21 cellular contexts compared by ENCODE assay signal in genomic region chr6:108763931-108764579, GRCh38.
DNase-seq lines count a peak whose midpoint lies in the region; ATAC-seq and TF ChIP-seq lines count a peak whose summit lies in the region.
"Had no signal": no experiment of that assay in that cellular context is flagged by ENCODE, and none has a peak within 500 bp of the region (broad histone marks: within the 10 kb centered on the region; RNA-seq: fewer than 3 reads in every experiment).

No MANE protein-coding gene starts in this region.

- TF ChIP-seq CTCF in mucosa of descending colon (IDR thresholded peaks at IDR 0.05): no peak
- TF ChIP-seq CTCF in vagina (IDR thresholded peaks at IDR 0.05): no peak

- H3K27me3 Mint-ChIP-seq in activated CD8-positive, alpha-beta memory T cell treated with anti-CD3 and anti-CD28 coated beads, Interleukin-2, amount 10 ng/mL, durations not matched to agents 7 days and 5 days: peaks cover 7% of the 10 kb centered on the region
- H3K27me3 Mint-ChIP-seq: CD4-positive, alpha-beta T cell had no signal

- TF ChIP-seq POLR2A in vagina (IDR thresholded peaks at IDR 0.05): no peak
- TF ChIP-seq POLR2A in erythroblast (IDR thresholded peaks at IDR 0.05; ENCODE audit: low read length): no peak

- H3K36me3 Mint-ChIP-seq in activated CD8-positive, alpha-beta memory T cell treated with anti-CD3 and anti-CD28 coated beads, Interleukin-2, amount 10 ng/mL, durations not matched to agents 7 days and 5 days: peaks cover 1% of the 10 kb centered on the region

- no peaks in the 10 kb centered on the region for H3K9me3 ChIP-seq in mucosa of descending colon
- no peaks in the 10 kb centered on the region for H3K9me3 ChIP-seq in vagina
- H3K9me3 ChIP-seq: SJCRH30 had no signal

- H3K4me1 Mint-ChIP-seq in activated CD8-positive, alpha-beta memory T cell treated with anti-CD3 and anti-CD28 coated beads, Interleukin-2, amount 10 ng/mL, durations not matched to agents 7 days and 5 days: peaks cover 20% of the 10 kb centered on the region

- H3K36me3 ChIP-seq in mucosa of descending colon (ENCODE audit: low read depth): no peaks in the 10 kb centered on the region
- no peaks in the 10 kb centered on the region for H3K36me3 ChIP-seq in vagina
- H3K36me3 ChIP-seq: SJCRH30 had no signal

- H3K27me3 ChIP-seq in vagina: no peaks in the 10 kb centered on the region
- H3K27me3 ChIP-seq: SJCRH30 had no signal

- H3K4me3 ChIP-seq in mucosa of descending colon (no peak overlapping the region), vagina (no peak overlapping the region)
- H3K4me3 ChIP-seq: GM23248, PC-9, SJCRH30 had no signal

- intact Hi-C loops in mucosa of descending colon (cut with DNase I, micrococcal nuclease): no loop called here
- intact Hi-C loops in vagina (cut with DNase I): no loop called here

- H3K27ac ChIP-seq in vagina: no peak overlapping the region
- H3K27ac ChIP-seq: GM23248, PC-9, SJCRH30 had no signal

- H3K4me3 Mint-ChIP-seq in activated CD8-positive, alpha-beta memory T cell treated with anti-CD3 and anti-CD28 coated beads, Interleukin-2, amount 10 ng/mL, durations not matched to agents 7 days and 5 days: no peak overlapping the region
- H3K4me3 Mint-ChIP-seq: CD4-positive, alpha-beta T cell had no signal

- H3K4me1 ChIP-seq in mucosa of descending colon (ENCODE audit: low read depth) (no peaks in the 10 kb centered on the region), vagina (no peaks in the 10 kb centered on the region)

- ATAC-seq in activated CD8-positive, alpha-beta memory T cell treated with anti-CD3 and anti-CD28 coated beads, Interleukin-2, amount 10 ng/mL, durations not matched to agents 7 days and 5 days: no peak
- peak; percentile 57 for ATAC-seq in mucosa of descending colon

- H3K9me3 Mint-ChIP-seq in activated CD8-positive, alpha-beta memory T cell treated with anti-CD3 and anti-CD28 coated beads, Interleukin-2, amount 10 ng/mL, durations not matched to agents 7 days and 5 days (ENCODE audit: low read depth): no peaks in the 10 kb centered on the region
- H3K9me3 Mint-ChIP-seq: CD4-positive, alpha-beta T cell had no signal

- no peak overlapping the region for H3K27ac Mint-ChIP-seq in activated CD8-positive, alpha-beta memory T cell treated with anti-CD3 and anti-CD28 coated beads, Interleukin-2, amount 10 ng/mL, durations not matched to agents 7 days and 5 days
- H3K27ac Mint-ChIP-seq: CD4-positive, alpha-beta T cell had no signal

- CTCF ChIA-PET in activated CD8-positive, alpha-beta memory T cell treated with anti-CD3 and anti-CD28 coated beads, Interleukin-2, amount 10 ng/mL, durations not matched to agents 7 days and 5 days (lab: Charles Lee): interaction anchor here (0.9 to 2.3 kb wide), 2 partner anchors 16 to 49 kb away, joined by 3 to 5 read pairs; no protein-coding TSS in a partner anchor

- peak; percentile 8 for DNase-seq in activated CD8-positive, alpha-beta memory T cell treated with anti-CD3 and anti-CD28 coated beads, Interleukin-2, amount 50 U/mL, for 48 hours
- no peak for DNase-seq in activated CD8-positive, alpha-beta memory T cell treated with anti-CD3 and anti-CD28 coated beads, Interleukin-2, amount 10 ng/mL, durations not matched to agents 7 days and 5 days
- peak; percentile 17 for DNase-seq in islet precursor cell
- no peak for DNase-seq in mucosa of descending colon
- peak; percentile 9 to 54 for DNase-seq in vagina (ENCODE audit: extremely low spot score in 2 of 2)
- DNase-seq in NCI-H526 (lab: John Stamatoyannopoulos, UW): no peak
- no peak for DNase-seq in erythroblast (lab: John Stamatoyannopoulos, UW)
- no peak for DNase-seq in NCI-H1092 (lab: John Stamatoyannopoulos, UW)
- DNase-seq: 8988T; ACHN; CD4-positive, alpha-beta T cell; GM23248; H7; Karpas-422; NCI-H1105; NCI-H146; NCI-H2029; NCI-H446 treated with DMSO at 0.1 percent for 48 hours; NCI-H526 treated with DMSO at 0.1 percent for 48 hours; PC-9; SJCRH30 had no signal

Comparison
In these comparisons a context has a peak if more than half of its experiments do, and no peak if none do; other contexts are left out.
1. DNase-seq: peak in activated CD8-positive, alpha-beta memory T cell treated with anti-CD3 and anti-CD28 coated beads, Interleukin-2, amount 50 U/mL, for 48 hours (single experiment), islet precursor cell (single experiment) and vagina (2 of 2); none in activated CD8-positive, alpha-beta memory T cell treated with anti-CD3 and anti-CD28 coated beads, Interleukin-2, amount 10 ng/mL, durations not matched to agents 7 days and 5 days (single experiment), mucosa of descending colon (0 of 3), NCI-H526 (0 of 2), erythroblast (0 of 2) and NCI-H1092 (single experiment).